Comparison of ENCODE assay signal across 21 cellular contexts in genomic region chr4:186150926-186151325, GRCh38. TPM values are rescaled to one million over a fixed set of nuclear protein-coding genes. Genes with fewer than 3 reads are reported as not detected.
DNase-seq lines count a peak whose midpoint lies in the region; ATAC-seq, FAIRE-seq and TF ChIP-seq lines count a peak whose summit lies in the region.
"Had no signal": no experiment of that assay in that cellular context is flagged by ENCODE, and none has a peak within 500 bp of the region (broad histone marks: within the 10 kb centered on the region; RNA-seq: fewer than 3 reads in every experiment).

No MANE protein-coding gene starts in this region.

- H3K4me1 ChIP-seq in DOHH2 (ENCODE audit: control insufficient read depth, low read length) (peaks cover 98% of the 10 kb centered on the region), IMR-90 (ENCODE audit: control insufficient read depth, insufficient read depth, low read length) (no peaks in the 10 kb centered on the region), kidney (ENCODE audit: control insufficient read depth in 1 of 2, insufficient read depth in 1 of 2, low read depth in 1 of 2, low read length in 2 of 2) (peaks cover 7 to 12% of the 10 kb centered on the region in 2 donors)

- DNase-seq in H7, result peak; percentile 18
- no peak for DNase-seq in IMR-90
- peak; percentile 54 for DNase-seq in kidney
- no peak for DNase-seq in left ventricle myocardium superior
- DNase-seq in frontal cortex (ENCODE audit: low spot score in 2 of 2), result no peak
- DNase-seq in activated T-cell treated with anti-CD3 and anti-CD28 coated beads, Interleukin-2, amount 50 U/mL, for 4 hours, result no peak
- no peak for DNase-seq in NCI-H146 treated with DMSO at 0.1 percent for 48 hours (lab: John Stamatoyannopoulos, UW; ENCODE audit: unreplicated experiment)
- DNase-seq: CD8-positive, alpha-beta T cell; DND-41; GF-D8; KBM-7; NCI-H1436 treated with DMSO at 0.1 percent for 48 hours; NCI-H2081 treated with DMSO at 0.1 percent for 48 hours; NCI-H524; Right ventricle myocardium superior; T-cell had no signal

- no peak overlapping the region for H3K56ac ChIP-seq in IMR-90 (ENCODE audit: extremely low read depth, insufficient read depth, low read length)

- H4K5ac ChIP-seq in IMR-90 (ENCODE audit: low read depth, low read length), result no peak overlapping the region

- H2BK120ac ChIP-seq in IMR-90 (ENCODE audit: low read depth, low read length), result no peak overlapping the region

- no peak overlapping the region for H3K4ac ChIP-seq in IMR-90 (ENCODE audit: low read depth, low read length)

- H2AK9ac ChIP-seq in IMR-90 (replicated peaks; ENCODE audit: low read depth, low read length, poor library complexity), result no peak overlapping the region

- peak overlapping the region; percentile 23 for H2AFZ ChIP-seq in IMR-90 (replicated peaks; ENCODE audit: low read length, poor library complexity)

- no peak for ATAC-seq in IMR-90 (ENCODE audit: low read depth)
- no peak for ATAC-seq in left ventricle myocardium superior
- ATAC-seq in activated T-cell treated with anti-CD3 and anti-CD28 coated beads, Interleukin-2, amount 50 U/mL, for 4 hours, result no peak
- ATAC-seq: CD8-positive, alpha-beta T cell; HCT116; T-cell had no signal

- H4K20me1 ChIP-seq in DOHH2 (ENCODE audit: control insufficient read depth, insufficient read depth, low read depth, low read length) (no peaks in the 10 kb centered on the region), IMR-90 (ENCODE audit: insufficient read depth, low read length) (no peaks in the 10 kb centered on the region)

- no peak for TF ChIP-seq POLR2A in IMR-90 (IDR thresholded peaks at IDR 0.05; ENCODE audit: low read depth, low read length)

- no peak for TF ChIP-seq RAD21 in IMR-90 (IDR thresholded peaks at IDR 0.05; ENCODE audit: low read length)

- no peaks in the 10 kb centered on the region for H3K79me1 ChIP-seq in IMR-90 (ENCODE audit: low read depth in 1 of 2, low read length in 2 of 2)

- no peaks in the 10 kb centered on the region for H3K9me2 ChIP-seq in DOHH2 (replicated peaks; ENCODE audit: control insufficient read depth, low read length)

- CTCF ChIA-PET in IMR-90 (lab: Yijun Ruan, JAX), result no interaction called here

- dilution Hi-C loops in IMR-90 (cut with HindIII; ENCODE audit: low sequenced_read_pairs, unreplicated experiment), result no loop called here

- H3K4me2 ChIP-seq in DOHH2 (ENCODE audit: low read length), result peak overlapping the region; percentile 90
- H3K4me2 ChIP-seq in IMR-90 (ENCODE audit: low read depth, low read length), result no peak overlapping the region

- POLR2A ChIA-PET in IMR-90 (lab: Charles Lee; ENCODE audit: unreplicated experiment), result no interaction called here

- H3K36me3 Mint-ChIP-seq in activated T-cell treated with anti-CD3 and anti-CD28 coated beads, Interleukin-2, amount 50 U/mL, for 4 hours (ENCODE audit: insufficient read depth), result no peaks in the 10 kb centered on the region
- H3K36me3 Mint-ChIP-seq: CD8-positive, alpha-beta T cell; T-cell had no signal

- peaks cover 4% of the 10 kb centered on the region; the same call in 1 of the 2 replicates for H3K79me2 ChIP-seq in DOHH2 (ENCODE audit: control insufficient read depth, low read length)

- peaks cover 36% of the 10 kb centered on the region for H3K27me3 Mint-ChIP-seq in activated T-cell treated with anti-CD3 and anti-CD28 coated beads, Interleukin-2, amount 50 U/mL, for 4 hours (ENCODE audit: low read depth)

- no peak overlapping the region for H3K14ac ChIP-seq in IMR-90 (replicated peaks; ENCODE audit: low read depth, low read length)

- H3K9me1 ChIP-seq in IMR-90 (ENCODE audit: insufficient read depth, low read length), result no peaks in the 10 kb centered on the region

- BruUV-seq in IMR-90 (replicated peaks; lab: Mats Ljungman, UMichigan), result no TSS peak

- H4K91ac ChIP-seq in IMR-90 (ENCODE audit: insufficient read depth, low read depth, low read length), result no peak overlapping the region

- no peak overlapping the region for H2BK15ac ChIP-seq in IMR-90 (ENCODE audit: low read depth, low read length)

- no peak overlapping the region for H3K18ac ChIP-seq in IMR-90 (ENCODE audit: low read depth, low read length)

- H3K4me3 ChIP-seq in DOHH2 (ENCODE audit: low read length) (peak overlapping the region; percentile 65), H7 (ENCODE audit: insufficient read depth, low read depth, low read length) (no peak overlapping the region), IMR-90 (ENCODE audit: insufficient read depth, low read depth, low read length) (no peak overlapping the region), kidney (ENCODE audit: low read length in 2 of 2) (no peak overlapping the region)
- H3K4me3 ChIP-seq: SK-N-MC had no signal

- no peak overlapping the region for H3K4me3 Mint-ChIP-seq in activated T-cell treated with anti-CD3 and anti-CD28 coated beads, Interleukin-2, amount 50 U/mL, for 4 hours
- H3K4me3 Mint-ChIP-seq: CD8-positive, alpha-beta T cell; T-cell had no signal

- FAIRE-seq in kidney (lab: Jason Lieb, UNC) (no peak), frontal cortex (lab: Jason Lieb, UNC) (no peak)
- FAIRE-seq: GM12891, RCC 7860 had no signal

- in situ Hi-C loops in IMR-90 (cut with MboI; ENCODE audit: low sequenced_read_pairs), result no loop called here

- H2BK5ac ChIP-seq in IMR-90 (ENCODE audit: low read depth, low read length, poor library complexity, severe bottlenecking), result no peak overlapping the region

- H3K27ac ChIP-seq in DOHH2 (ENCODE audit: low read depth, low read length), result peak overlapping the region; percentile 93
- H3K27ac ChIP-seq in IMR-90 (ENCODE audit: insufficient read depth, low read length), result no peak overlapping the region
- H3K27ac ChIP-seq in kidney (ENCODE audit: low read depth in 2 of 2, low read length in 2 of 2), result no peak overlapping the region
- H3K27ac ChIP-seq: SK-N-MC had no signal

- H3K23ac ChIP-seq in IMR-90 (ENCODE audit: low read depth, low read length), result no peak overlapping the region

- H3K27me3 ChIP-seq in DOHH2 (ENCODE audit: control insufficient read depth, low read length) (no peaks in the 10 kb centered on the region), H7 (ENCODE audit: control insufficient read depth, insufficient read depth, low read length) (peaks cover 7% of the 10 kb centered on the region), IMR-90 (ENCODE audit: control insufficient read depth, insufficient read depth, low read length) (0 out of 2 replicates have a peak, but pooled peaks cover 3% of the 10 kb centered on the region)

- H3K9me3 ChIP-seq in DOHH2 (ENCODE audit: control insufficient read depth, insufficient read depth, low read length) (no peaks in the 10 kb centered on the region), IMR-90 (ENCODE audit: control insufficient read depth, insufficient read depth, low read length) (no peaks in the 10 kb centered on the region), kidney (ENCODE audit: control insufficient read depth in 1 of 2, low read length in 2 of 2) (no peaks in the 10 kb centered on the region)

- H3K9ac ChIP-seq in IMR-90 (ENCODE audit: low read depth, low read length) (no peak overlapping the region), kidney (ENCODE audit: low read length in 2 of 2) (no peak overlapping the region)

- H3K4me1 Mint-ChIP-seq in activated T-cell treated with anti-CD3 and anti-CD28 coated beads, Interleukin-2, amount 50 U/mL, for 4 hours (ENCODE audit: low read depth), result no peaks in the 10 kb centered on the region

- 80% methylated on average over 3 of the region's 13 CpGs; no CpG with 5 or more reads in 1 of the 2 experiments for WGBS in IMR-90 (ENCODE audit: extremely low coverage in 2 of 2, insufficient read length in 1 of 2), 2 experiments

- no peak overlapping the region for H2AK5ac ChIP-seq in IMR-90 (ENCODE audit: low read depth, low read length)

- H3K9me3 Mint-ChIP-seq in activated T-cell treated with anti-CD3 and anti-CD28 coated beads, Interleukin-2, amount 50 U/mL, for 4 hours, result no peaks in the 10 kb centered on the region
- H3K9me3 Mint-ChIP-seq: CD8-positive, alpha-beta T cell; T-cell had no signal

- peaks cover 70% of the 10 kb centered on the region for H3F3A ChIP-seq in DOHH2 (ENCODE audit: control insufficient read depth, insufficient read depth)

- H2BK20ac ChIP-seq in IMR-90 (ENCODE audit: low read depth, low read length), result no peak overlapping the region

- TF ChIP-seq CTCF in DOHH2 (IDR thresholded peaks at IDR 0.05; ENCODE audit: low read depth, low read length, poor library complexity, severe bottlenecking) (no peak), IMR-90 (conservative IDR thresholded peaks at IDR 0.05; ENCODE audit: low read depth, low read length) (no peak), kidney (IDR thresholded peaks at IDR 0.05; ENCODE audit: borderline replicate concordance, extremely low read depth, insufficient read depth) (no peak)

- peaks cover 10% of the 10 kb centered on the region for H3K36me3 ChIP-seq in DOHH2 (ENCODE audit: control insufficient read depth, low read length)
- H3K36me3 ChIP-seq in H7 (replicated peaks; ENCODE audit: control insufficient read depth, insufficient read depth, low read length), result no peaks in the 10 kb centered on the region
- H3K36me3 ChIP-seq in IMR-90 (ENCODE audit: control insufficient read depth, insufficient read depth, low read length), result no peaks in the 10 kb centered on the region
- H3K36me3 ChIP-seq in kidney (ENCODE audit: control insufficient read depth in 1 of 2, insufficient read depth in 2 of 2, low read length in 2 of 2), result peaks cover 6 to 13% of the 10 kb centered on the region in 2 donors

- no peak overlapping the region for H4K8ac ChIP-seq in IMR-90 (ENCODE audit: low read depth in 2 of 2, low read length in 2 of 2)

- intact Hi-C loops in IMR-90 (cut with micrococcal nuclease), result no loop called here
- intact Hi-C loops in kidney (cut with DNase I), result no loop called here
- intact Hi-C loops in left ventricle myocardium superior (cut with micrococcal nuclease), result no loop called here

RNA-seq across cellular contexts. Expression of gene CYP4V2, which starts 40.4 kb away (rescaled TPM):
- total RNA-seq in H7 (2014; rRNA removed; shearing (Covaris generic)), result 2.9 and 3.3 TPM in 2 replicates
- total RNA-seq in IMR-90 (2012; rRNA removed), result 3.9 and 5.0 TPM in 2 replicates
- polyA plus RNA-seq in IMR-90 (2012; rRNA removed), result 3.2 and 4.1 TPM in 2 replicates
- 1.6 and 1.8 TPM in 2 replicates for polyA plus RNA-seq in IMR-90 (2012; cell fraction: cytosol; rRNA removed)
- 3.5 and 7.4 TPM in 2 replicates for polyA plus RNA-seq in IMR-90 (2012; cell fraction: nucleus; rRNA removed; ENCODE audit: low replicate concordance)
- 69.8 TPM for total RNA-seq in kidney
- polyA plus RNA-seq in kidney (ENCODE audit: insufficient read depth, low read depth, low replicate concordance), result 29.5 TPM
- 28.3 TPM for total RNA-seq in left ventricle myocardium superior
- total RNA-seq in frontal cortex, result 7.3 TPM
- total RNA-seq in activated T-cell treated with anti-CD3 and anti-CD28 coated beads, Interleukin-2, amount 50 U/mL, for 4 hours, result 1 to 10 TPM; 4.8 to 7.2 (median 6.7) TPM

RNA-seq across cellular contexts. Expression of gene FAM149A, which starts 46.4 kb away (rescaled TPM):
- total RNA-seq in H7 (2014; rRNA removed; shearing (Covaris generic)), result 13.9 and 19.2 TPM in 2 replicates
- total RNA-seq in IMR-90 (2012; rRNA removed) (0.54 and 0.83 TPM in 2 replicates), kidney (37.8 TPM), left ventricle myocardium superior (12.8 TPM), frontal cortex (31.0 TPM)
- polyA plus RNA-seq in IMR-90 (2012; rRNA removed) (0.44 and 0.70 TPM in 2 replicates), kidney (ENCODE audit: insufficient read depth, low read depth, low replicate concordance) (32.4 TPM)
- 0.48 and 0.64 TPM in 2 replicates for polyA plus RNA-seq in IMR-90 (2012; cell fraction: cytosol; rRNA removed)
- 0.27 and 0.37 TPM in 2 replicates for polyA plus RNA-seq in IMR-90 (2012; cell fraction: nucleus; rRNA removed; ENCODE audit: low replicate concordance)
- total RNA-seq in activated T-cell treated with anti-CD3 and anti-CD28 coated beads, Interleukin-2, amount 50 U/mL, for 4 hours, result 1 to 10 TPM in 1 of 3 donors, under 1 TPM in 1, not detected in 1; 0.90 to 1.2 TPM

Comparison
In these comparisons a context has a peak if more than half of its experiments do, and no peak if none do; other contexts are left out.
1. DNase-seq: peak in H7 (single experiment) and kidney (single experiment); none in IMR-90 (single experiment), left ventricle myocardium superior (single experiment), frontal cortex (0 of 2), activated T-cell treated with anti-CD3 and anti-CD28 coated beads, Interleukin-2, amount 50 U/mL, for 4 hours (single experiment) and NCI-H146 treated with DMSO at 0.1 percent for 48 hours (single experiment).